In the genomic region with DNA sequence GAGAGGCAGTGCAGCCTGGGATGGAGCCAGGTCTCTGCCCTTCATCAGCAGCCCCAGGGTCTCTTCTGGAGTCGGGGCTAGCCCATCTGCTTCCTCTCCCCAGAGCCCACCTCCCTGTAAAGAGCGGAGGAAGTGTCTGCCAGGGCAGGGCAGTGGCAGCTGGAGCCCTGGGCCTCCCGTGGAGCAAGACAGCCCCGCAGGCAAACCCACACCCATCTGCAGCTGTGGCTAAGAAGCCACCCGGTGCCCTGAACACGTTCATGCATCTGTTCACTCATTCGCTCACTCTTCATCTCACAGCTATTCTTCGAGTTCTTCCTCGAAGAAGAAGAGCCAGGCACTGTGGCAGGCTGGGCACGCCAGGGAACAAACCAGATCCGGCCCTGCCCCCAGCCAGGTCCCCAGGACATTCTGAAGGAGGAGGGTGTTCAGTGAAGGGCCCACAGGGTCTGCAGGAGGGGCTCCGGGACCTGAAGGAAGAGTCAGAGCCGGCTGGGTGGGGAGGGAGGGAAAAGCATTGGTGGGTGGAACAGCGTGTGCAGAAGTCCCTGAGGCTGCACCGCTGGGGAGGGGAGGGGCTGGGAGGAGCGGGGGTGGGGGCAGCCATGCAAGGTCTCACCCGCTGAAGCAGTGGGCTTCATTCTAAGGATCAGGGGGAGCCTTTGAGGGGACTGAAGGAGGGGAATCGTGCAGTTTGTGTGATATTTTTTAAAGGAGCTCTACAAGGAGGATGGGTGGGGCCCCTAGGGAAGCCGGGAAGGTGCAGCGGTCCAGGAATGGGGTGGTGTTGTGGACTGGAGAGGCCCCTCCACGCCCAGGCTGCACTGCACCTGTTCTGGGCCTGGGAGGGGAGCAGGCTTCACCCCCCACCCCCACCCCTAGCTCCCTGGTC, we compare ENCODE assay signal across 31 cellular contexts.
DNase-seq lines count a peak whose midpoint lies in the region; ATAC-seq and TF ChIP-seq lines count a peak whose summit lies in the region.
"Had no signal": no experiment of that assay in that cellular context is flagged by ENCODE, and none has a peak within 500 bp of the region (broad histone marks: within the 10 kb centered on the region; RNA-seq: fewer than 3 reads in every experiment).

No MANE protein-coding gene starts in this region.

- no peaks in the 10 kb centered on the region for H3K4me1 Mint-ChIP-seq in CD4-positive, alpha-beta T cell (ENCODE audit: low read depth)
- H3K4me1 Mint-ChIP-seq in naive thymus-derived CD4-positive, alpha-beta T cell, result no peaks in the 10 kb centered on the region
- H3K4me1 Mint-ChIP-seq: activated CD4-positive, alpha-beta T cell treated with anti-CD3 and anti-CD28 coated beads for 36 hours; activated naive CD4-positive, alpha-beta T cell treated with anti-CD3 and anti-CD28 coated beads, Interleukin-2, amount 10 ng/mL, durations not matched to agents 7 days and 5 days; activated T-helper 17 cell treated with anti-CD3 and anti-CD28 coated beads, Interleukin-2, amount 50 U/mL, for 72 hours; B cell; H9; nephron had no signal

- H3K36me3 Mint-ChIP-seq in CD4-positive, alpha-beta T cell (ENCODE audit: low read depth), result no peaks in the 10 kb centered on the region
- peaks cover 0 to 5% (median 0%) of the 10 kb centered on the region in 5 donors for H3K36me3 Mint-ChIP-seq in naive thymus-derived CD4-positive, alpha-beta T cell
- H3K36me3 Mint-ChIP-seq: activated naive CD4-positive, alpha-beta T cell treated with anti-CD3 and anti-CD28 coated beads, Interleukin-2, amount 10 ng/mL, durations not matched to agents 7 days and 5 days; brain had no signal

- no peaks in the 10 kb centered on the region for H3K36me3 ChIP-seq in SJCRH30
- no peaks in the 10 kb centered on the region for H3K36me3 ChIP-seq in naive thymus-derived CD4-positive, alpha-beta T cell (ENCODE audit: control insufficient read depth in 2 of 3, insufficient read depth in 3 of 3, low read length in 3 of 3)
- H3K36me3 ChIP-seq: MG63, thoracic aorta, uterus had no signal

- no peak overlapping the region for H3K27ac ChIP-seq in SJCRH30
- H3K27ac ChIP-seq in CD4-positive, alpha-beta T cell (ENCODE audit: low read depth, low read length), result no peak overlapping the region
- no peak overlapping the region for H3K27ac ChIP-seq in naive thymus-derived CD4-positive, alpha-beta T cell (ENCODE audit: low read depth, low read length)
- H3K27ac ChIP-seq: dorsolateral prefrontal cortex, KMS-11, thoracic aorta, uterus had no signal

- ATAC-seq in CD4-positive, alpha-beta T cell (ENCODE audit: poor library complexity), result no peak
- no peak for ATAC-seq in naive thymus-derived CD4-positive, alpha-beta T cell
- ATAC-seq: activated CD4-positive, alpha-beta T cell treated with anti-CD3 and anti-CD28 coated beads for 36 hours; activated CD8-positive, alpha-beta T cell treated with anti-CD3 and anti-CD28 coated beads, Interleukin-2, amount 10 ng/mL, durations not matched to agents 7 days and 5 days; activated T-helper 17 cell treated with anti-CD3 and anti-CD28 coated beads, Interleukin-2, amount 50 U/mL, for 72 hours; left cardiac atrium; mucosa of descending colon; PC-3 had no signal

- DNase-seq in NCI-H146 (lab: John Stamatoyannopoulos, UW) (peak; percentile 38), NCI-H146 treated with DMSO at 0.1 percent for 48 hours (lab: John Stamatoyannopoulos, UW; ENCODE audit: unreplicated experiment) (no peak), NB4 (ENCODE audit: low read depth) (peak; percentile 57), SJCRH30 (peak; percentile 60 to 62), posterior vena cava (ENCODE audit: low spot score) (peak; percentile 58), inferior parietal cortex (ENCODE audit: extremely low spot score) (no peak)
- DNase-seq in CD4-positive, alpha-beta T cell, result no peak
- DNase-seq in naive thymus-derived CD4-positive, alpha-beta T cell, result no peak
- DNase-seq: activated CD4-positive, alpha-beta T cell treated with anti-CD3 and anti-CD28 coated beads for 36 hours; activated CD8-positive, alpha-beta T cell treated with anti-CD3 and anti-CD28 coated beads, Interleukin-2, amount 10 ng/mL, durations not matched to agents 7 days and 5 days; activated naive CD4-positive, alpha-beta T cell treated with anti-CD3 and anti-CD28 coated beads, Interleukin-2, amount 10 ng/mL, durations not matched to agents 7 days and 5 days; foreskin melanocyte; H9; left cardiac atrium; MG63; NCI-H510A; PC-3; SHP77; stimulated activated CD4-positive, alpha-beta T cell treated with anti-CD3 and anti-CD28 coated beads, Interleukin-1b, Interleukin-23, amount 100 ng/mL, for 48 hours; SW 1271; uterus had no signal

- H3K27ac Mint-ChIP-seq in CD4-positive, alpha-beta T cell, result no peak overlapping the region
- H3K27ac Mint-ChIP-seq in naive thymus-derived CD4-positive, alpha-beta T cell, result no peak overlapping the region
- H3K27ac Mint-ChIP-seq: activated CD4-positive, alpha-beta T cell treated with anti-CD3 and anti-CD28 coated beads for 36 hours; activated CD8-positive, alpha-beta T cell treated with anti-CD3 and anti-CD28 coated beads, Interleukin-2, amount 10 ng/mL, durations not matched to agents 7 days and 5 days; activated naive CD4-positive, alpha-beta T cell treated with anti-CD3 and anti-CD28 coated beads, Interleukin-2, amount 10 ng/mL, durations not matched to agents 7 days and 5 days; activated T-helper 17 cell treated with anti-CD3 and anti-CD28 coated beads, Interleukin-2, amount 50 U/mL, for 72 hours; B cell; H9; nephron; stimulated activated naive CD8-positive, alpha-beta T cell treated with anti-CD3 and anti-CD28 coated beads, Interleukin-15, Interleukin-2, amounts not matched to agents 100 ng/mL and 50 ng/mL, for 24 hours had no signal

- no peak overlapping the region for H3K4me3 ChIP-seq in NB4 (ENCODE audit: low read depth, low read length)
- no peak overlapping the region for H3K4me3 ChIP-seq in SJCRH30
- H3K4me3 ChIP-seq in naive thymus-derived CD4-positive, alpha-beta T cell (ENCODE audit: low read length), result no peak overlapping the region
- H3K4me3 ChIP-seq: dorsolateral prefrontal cortex, MG63, mucosa of descending colon, smooth muscle cell, thoracic aorta, uterus had no signal

- CTCF ChIA-PET in CD4-positive, alpha-beta T cell (lab: Charles Lee), result no interaction called here
- CTCF ChIA-PET in naive thymus-derived CD4-positive, alpha-beta T cell (lab: Charles Lee), result no interaction called here

- H3K4me3 Mint-ChIP-seq in CD4-positive, alpha-beta T cell, result no peak overlapping the region
- no peak overlapping the region for H3K4me3 Mint-ChIP-seq in naive thymus-derived CD4-positive, alpha-beta T cell
- H3K4me3 Mint-ChIP-seq: activated CD4-positive, alpha-beta T cell treated with anti-CD3 and anti-CD28 coated beads for 36 hours; activated CD8-positive, alpha-beta T cell treated with anti-CD3 and anti-CD28 coated beads, Interleukin-2, amount 10 ng/mL, durations not matched to agents 7 days and 5 days; activated naive CD4-positive, alpha-beta T cell treated with anti-CD3 and anti-CD28 coated beads, Interleukin-2, amount 10 ng/mL, durations not matched to agents 7 days and 5 days; activated T-helper 17 cell treated with anti-CD3 and anti-CD28 coated beads, Interleukin-2, amount 50 U/mL, for 72 hours; B cell; H9; nephron; stimulated activated naive CD8-positive, alpha-beta T cell treated with anti-CD3 and anti-CD28 coated beads, Interleukin-15, Interleukin-2, amounts not matched to agents 100 ng/mL and 50 ng/mL, for 24 hours had no signal

- H3K27me3 ChIP-seq in SJCRH30, result peaks cover 18% of the 10 kb centered on the region
- peaks cover 15% of the 10 kb centered on the region for H3K27me3 ChIP-seq in CD4-positive, alpha-beta T cell (ENCODE audit: control insufficient read depth, insufficient read depth, low read length)
- H3K27me3 ChIP-seq in naive thymus-derived CD4-positive, alpha-beta T cell (ENCODE audit: control insufficient read depth in 2 of 2, insufficient read depth in 2 of 2, low read length in 2 of 2), result no peaks in the 10 kb centered on the region

- H3K4me1 ChIP-seq in SJCRH30, result no peaks in the 10 kb centered on the region; the same call in 1 of the 2 replicates
- H3K4me1 ChIP-seq in naive thymus-derived CD4-positive, alpha-beta T cell (ENCODE audit: control insufficient read depth in 2 of 2, insufficient read depth in 2 of 2, low read length in 2 of 2), result no peaks in the 10 kb centered on the region
- H3K4me1 ChIP-seq: uterus had no signal

- POLR2A ChIA-PET in CD4-positive, alpha-beta T cell (lab: Charles Lee), result no interaction called here
- POLR2A ChIA-PET in naive thymus-derived CD4-positive, alpha-beta T cell (lab: Charles Lee), result no interaction called here

- H3K27me3 Mint-ChIP-seq in CD4-positive, alpha-beta T cell, result peaks cover 25% of the 10 kb centered on the region
- peaks cover 6 to 40% (median 22%) of the 10 kb centered on the region in 5 donors for H3K27me3 Mint-ChIP-seq in naive thymus-derived CD4-positive, alpha-beta T cell

- no peak for TF ChIP-seq CTCF in NB4 (IDR thresholded peaks at IDR 0.05; ENCODE audit: low read depth, low read length)
- no peak for TF ChIP-seq CTCF in CD4-positive, alpha-beta T cell (IDR thresholded peaks at IDR 0.05)

- peaks cover 2% of the 10 kb centered on the region for H3K9me3 Mint-ChIP-seq in CD4-positive, alpha-beta T cell
- H3K9me3 Mint-ChIP-seq in naive thymus-derived CD4-positive, alpha-beta T cell, result peaks cover 0 to 25% (median 10%) of the 10 kb centered on the region in 11 donors
- H3K9me3 Mint-ChIP-seq: activated T-helper 17 cell treated with anti-CD3 and anti-CD28 coated beads, Interleukin-2, amount 50 U/mL, for 72 hours had no signal

- no peak for TF ChIP-seq POLR2A in NB4 (IDR thresholded peaks at IDR 0.05; ENCODE audit: extremely low read depth, insufficient read length)

- H3K9me3 ChIP-seq in SJCRH30 (replicated peaks), result no peaks in the 10 kb centered on the region
- peaks cover 10% of the 10 kb centered on the region for H3K9me3 ChIP-seq in CD4-positive, alpha-beta T cell (ENCODE audit: control insufficient read depth, low read length)
- no peaks in the 10 kb centered on the region for H3K9me3 ChIP-seq in naive thymus-derived CD4-positive, alpha-beta T cell (ENCODE audit: control insufficient read depth in 2 of 3, low read length in 3 of 3)

- intact Hi-C loops in posterior vena cava (cut with DNase I), result no loop called here
- intact Hi-C loops in CD4-positive, alpha-beta T cell (cut with DNase I, micrococcal nuclease), result no loop called here
- intact Hi-C loops in naive thymus-derived CD4-positive, alpha-beta T cell (cut with micrococcal nuclease), result no loop called here

Comparison
In these comparisons a context has a peak if more than half of its experiments do, and no peak if none do; other contexts are left out.
1. DNase-seq: peak in NCI-H146 (single experiment), NB4 (single experiment), SJCRH30 (2 of 2) and posterior vena cava (single experiment); none in NCI-H146 treated with DMSO at 0.1 percent for 48 hours (single experiment), CD4-positive, alpha-beta T cell (0 of 10), inferior parietal cortex (single experiment) and naive thymus-derived CD4-positive, alpha-beta T cell (0 of 9).